ENCODE assay signal across 15 cellular contexts in genomic region chr12:121788176-121788818, GRCh38. TPM values are rescaled to one million over a fixed set of nuclear protein-coding genes. Genes with fewer than 3 reads are reported as not detected.
DNase-seq lines count a peak whose midpoint lies in the region; ATAC-seq, FAIRE-seq and TF ChIP-seq lines count a peak whose summit lies in the region.
"Had no signal": no experiment of that assay in that cellular context is flagged by ENCODE, and none has a peak within 500 bp of the region (broad histone marks: within the 10 kb centered on the region; RNA-seq: fewer than 3 reads in every experiment).

No MANE protein-coding gene starts in this region.

- H2BK120ac ChIP-seq in mesenchymal stem cell (ENCODE audit: low read depth, low read length), result no peak overlapping the region

- no peaks in the 10 kb centered on the region for H3K27me3 Mint-ChIP-seq in activated CD8-positive, alpha-beta T cell treated with anti-CD3 and anti-CD28 coated beads for 36 hours

- peak overlapping the region; percentile 93 for H3K4me2 ChIP-seq in BLaER1
- peak overlapping the region; percentile 74 for H3K4me2 ChIP-seq in DOHH2 (ENCODE audit: low read length)
- H3K4me2 ChIP-seq in mesenchymal stem cell (ENCODE audit: low read length, poor library complexity, severe bottlenecking), result no peak overlapping the region
- H3K4me2 ChIP-seq: GM23338 had no signal

- peak overlapping the region; percentile 100 for H3K27ac Mint-ChIP-seq in activated CD8-positive, alpha-beta T cell treated with anti-CD3 and anti-CD28 coated beads for 36 hours
- H3K27ac Mint-ChIP-seq: GM23338 had no signal

- H3K27ac ChIP-seq in BLaER1 (peak overlapping the region; percentile 95), DOHH2 (ENCODE audit: low read depth, low read length) (no peak overlapping the region), mesenchymal stem cell (ENCODE audit: low read length, poor library complexity, severe bottlenecking) (no peak overlapping the region)

- H3K4me3 Mint-ChIP-seq in activated CD8-positive, alpha-beta T cell treated with anti-CD3 and anti-CD28 coated beads for 36 hours, result peak overlapping the region; percentile 89
- H3K4me3 Mint-ChIP-seq: GM23338 had no signal

- peaks cover 66% of the 10 kb centered on the region for H3K4me1 Mint-ChIP-seq in activated CD8-positive, alpha-beta T cell treated with anti-CD3 and anti-CD28 coated beads for 36 hours (ENCODE audit: low read depth)

- H3K14ac ChIP-seq in mesenchymal stem cell (ENCODE audit: low read length in 2 of 2), result no peak overlapping the region

- H2BK15ac ChIP-seq in mesenchymal stem cell (ENCODE audit: low read depth, poor library complexity, severe bottlenecking), result no peak overlapping the region

- peaks cover 30% of the 10 kb centered on the region for H3K36me3 ChIP-seq in BLaER1
- H3K36me3 ChIP-seq in DOHH2 (ENCODE audit: control insufficient read depth, low read length), result peaks cover 6% of the 10 kb centered on the region; the same call in 1 of the 2 replicates
- H3K36me3 ChIP-seq in mesenchymal stem cell (ENCODE audit: control insufficient read depth in 1 of 2, insufficient read depth in 2 of 2, low read depth in 1 of 2, low read length in 2 of 2), result peaks cover 0 to 32% of the 10 kb centered on the region in 2 experiments

- 92% methylated on average over 3 of the region's 7 CpGs for WGBS in mesenchymal stem cell

- intact Hi-C loops in activated CD8-positive, alpha-beta T cell treated with anti-CD3 and anti-CD28 coated beads for 36 hours (cut with micrococcal nuclease), result no loop called here

- H3K9ac ChIP-seq in BLaER1 (peak overlapping the region; percentile 81; the same call in 1 of the 2 replicates), mesenchymal stem cell (ENCODE audit: low read length) (no peak overlapping the region)

- ATAC-seq in activated CD8-positive, alpha-beta T cell treated with anti-CD3 and anti-CD28 coated beads for 36 hours, result no peak
- ATAC-seq: GM23338, SK-N-SH treated with all-trans-retinoic acid at 6 μM for 48 hours had no signal

- peaks cover 16% of the 10 kb centered on the region; the same call in 1 of the 2 replicates for H4K20me1 ChIP-seq in BLaER1
- no peaks in the 10 kb centered on the region for H4K20me1 ChIP-seq in DOHH2 (ENCODE audit: control insufficient read depth, insufficient read depth, low read depth, low read length)

- peaks cover 68% of the 10 kb centered on the region for H3K4me1 ChIP-seq in BLaER1
- H3K4me1 ChIP-seq in DOHH2 (ENCODE audit: control insufficient read depth, low read length), result peaks cover 73% of the 10 kb centered on the region
- H3K4me1 ChIP-seq in mesenchymal stem cell (ENCODE audit: control insufficient read depth, insufficient read depth, low read depth, low read length), result peaks cover 47% of the 10 kb centered on the region

- H3K79me1 ChIP-seq in mesenchymal stem cell (replicated peaks; ENCODE audit: low read length, poor library complexity, severe bottlenecking), result peaks cover 31% of the 10 kb centered on the region

- H3F3A ChIP-seq in DOHH2 (ENCODE audit: control insufficient read depth, insufficient read depth), result peaks cover 17% of the 10 kb centered on the region

- TF ChIP-seq CTCF in DOHH2 (IDR thresholded peaks at IDR 0.05; ENCODE audit: low read depth, low read length, poor library complexity, severe bottlenecking), result no peak
- TF ChIP-seq CTCF in activated CD8-positive, alpha-beta T cell treated with anti-CD3 and anti-CD28 coated beads for 36 hours (IDR thresholded peaks at IDR 0.05), result no peak

- H3K79me2 ChIP-seq in DOHH2 (ENCODE audit: control insufficient read depth, low read length), result peaks cover 25% of the 10 kb centered on the region

- H2BK5ac ChIP-seq in mesenchymal stem cell (ENCODE audit: low read depth, low read length, poor library complexity, severe bottlenecking), result no peak overlapping the region

- CTCF ChIA-PET in activated CD8-positive, alpha-beta T cell treated with anti-CD3 and anti-CD28 coated beads for 36 hours (lab: Charles Lee), result interaction anchor here (0.9 to 3.5 kb wide), 4 partner anchors 12 to 23 kb away, joined by 5 to 15 read pairs (median 12); no protein-coding TSS in a partner anchor

- H4K8ac ChIP-seq in mesenchymal stem cell (ENCODE audit: low read length), result no peak overlapping the region

- FAIRE-seq in GM19239 (lab: Jason Lieb, UNC), result no peak

- H3K9me2 ChIP-seq in DOHH2 (replicated peaks; ENCODE audit: control insufficient read depth, low read length), result no peaks in the 10 kb centered on the region

- no peak overlapping the region for H3K4me3 ChIP-seq in BLaER1
- H3K4me3 ChIP-seq in DOHH2 (ENCODE audit: low read length), result 0 out of 2 replicates have a peak overlapping the region, but pooled peaks have one; percentile 62
- no peak overlapping the region for H3K4me3 ChIP-seq in mesenchymal stem cell (ENCODE audit: insufficient read depth in 1 of 2, low read depth in 1 of 2, low read length in 2 of 2)
- H3K4me3 ChIP-seq: GM23338, lung had no signal

- H3K36me3 Mint-ChIP-seq in activated CD8-positive, alpha-beta T cell treated with anti-CD3 and anti-CD28 coated beads for 36 hours (ENCODE audit: low read depth), result peaks cover 72% of the 10 kb centered on the region

- in situ Hi-C loops in G401 (cut with HindIII; ENCODE audit: low sequenced_read_pairs), result no loop called here

- H3K18ac ChIP-seq in mesenchymal stem cell (ENCODE audit: low read depth in 1 of 2, low read length in 2 of 2), result no peak overlapping the region

- POLR2A ChIA-PET in activated CD8-positive, alpha-beta T cell treated with anti-CD3 and anti-CD28 coated beads for 36 hours (lab: Charles Lee), result interaction anchor here (25.9 to 30.9 kb wide), 2 partner anchors 1 to 13 kb away, joined by 683 read pairs; partner anchors contain the start of genes RHOF and SETD1B

- H3K27me3 ChIP-seq in BLaER1, result no peaks in the 10 kb centered on the region
- H3K27me3 ChIP-seq in DOHH2 (ENCODE audit: control insufficient read depth, low read length), result no peaks in the 10 kb centered on the region
- no peaks in the 10 kb centered on the region for H3K27me3 ChIP-seq in mesenchymal stem cell (ENCODE audit: control insufficient read depth in 1 of 2, insufficient read depth in 1 of 2, low read length in 2 of 2)

- H2AK5ac ChIP-seq in mesenchymal stem cell (ENCODE audit: low read length, severe bottlenecking), result peak overlapping the region; percentile 1

- no peak overlapping the region for H2AFZ ChIP-seq in mesenchymal stem cell (ENCODE audit: low read depth, low read length)
- H2AFZ ChIP-seq: GM23338 had no signal

- no peak overlapping the region for H3K23ac ChIP-seq in mesenchymal stem cell (ENCODE audit: low read length in 2 of 2)

- no peak overlapping the region for H4K91ac ChIP-seq in mesenchymal stem cell (ENCODE audit: low read length)

- H3K9me3 ChIP-seq in BLaER1, result no peaks in the 10 kb centered on the region
- H3K9me3 ChIP-seq in DOHH2 (ENCODE audit: control insufficient read depth, insufficient read depth, low read length), result no peaks in the 10 kb centered on the region
- H3K9me3 ChIP-seq in mesenchymal stem cell (ENCODE audit: control insufficient read depth, low read length), result no peaks in the 10 kb centered on the region

- no peak overlapping the region for H2BK12ac ChIP-seq in mesenchymal stem cell (ENCODE audit: low read length in 2 of 2)

- DNase-seq in activated CD8-positive, alpha-beta T cell treated with anti-CD3 and anti-CD28 coated beads for 36 hours, result peak; percentile 47
- DNase-seq in mesenchymal stem cell (no peak), GM19239 (ENCODE audit: insufficient read length, low spot score) (no peak), SW 1271 (lab: John Stamatoyannopoulos, UW) (no peak), G401 (ENCODE audit: low spot score) (no peak)
- no peak for DNase-seq in effector CD8-positive, alpha-beta T cell (lab: John Stamatoyannopoulos, UW)
- DNase-seq: activated CD4-positive, alpha-beta T cell treated with anti-CD3 and anti-CD28 coated beads, Interleukin-2, amount 50 U/mL, for 4 hours; NCI-H1417; NCI-H526; posterior cingulate gyrus had no signal

- no peaks in the 10 kb centered on the region for H3K9me3 Mint-ChIP-seq in activated CD8-positive, alpha-beta T cell treated with anti-CD3 and anti-CD28 coated beads for 36 hours
- H3K9me3 Mint-ChIP-seq: GM23338 had no signal

- no peak overlapping the region for H3K4ac ChIP-seq in mesenchymal stem cell (ENCODE audit: low read depth in 1 of 2, low read length in 2 of 2)

RNA-seq across cellular contexts. Expression of gene RHOF, which starts 5.2 kb away (rescaled TPM):
- total RNA-seq in activated CD8-positive, alpha-beta T cell treated with anti-CD3 and anti-CD28 coated beads for 36 hours, result 100 to 1,000 TPM; 108 to 116 TPM
- polyA plus RNA-seq in mesenchymal stem cell (2013, experiment 1 of 2), result 15.0 TPM
- 14.2 TPM for polyA plus RNA-seq in mesenchymal stem cell (2013, experiment 2 of 2)
- total RNA-seq in G401 (2014; rRNA removed; shearing (Covaris generic)), result 35.3 and 46.6 TPM in 2 replicates

RNA-seq across cellular contexts. Expression of gene SETD1B, which starts 15.5 kb away (rescaled TPM):
- total RNA-seq in activated CD8-positive, alpha-beta T cell treated with anti-CD3 and anti-CD28 coated beads for 36 hours, result 10 to 100 TPM; 13.3 TPM
- polyA plus RNA-seq in mesenchymal stem cell (2013, experiment 1 of 2), result 10.4 TPM
- polyA plus RNA-seq in mesenchymal stem cell (2013, experiment 2 of 2), result 9.3 TPM
- total RNA-seq in G401 (2014; rRNA removed; shearing (Covaris generic)), result 0.62 and 2.8 TPM in 2 replicates
